ENCODE assay signal across 8 cellular contexts in the genomic region with DNA sequence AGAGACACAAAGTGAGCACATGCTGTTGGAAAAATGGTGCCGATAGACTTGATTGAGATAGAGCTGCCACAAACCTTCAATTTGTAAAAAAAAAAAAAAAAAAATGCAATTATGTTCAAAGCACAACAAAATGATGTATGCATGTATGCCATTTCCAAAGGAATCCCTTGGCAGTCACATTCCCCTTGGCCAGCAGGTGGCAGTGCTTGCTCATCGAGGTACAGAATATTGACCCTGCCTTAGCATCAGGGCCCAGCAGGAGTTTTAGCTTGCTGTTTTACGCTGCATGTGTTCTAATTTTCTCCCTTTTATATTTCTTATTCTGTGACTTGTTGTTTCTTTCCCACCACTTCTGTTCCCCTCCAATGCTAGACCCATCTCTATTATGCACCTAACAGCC. TPM values are rescaled to one million over a fixed set of nuclear protein-coding genes. Genes with fewer than 3 reads are reported as not detected.
DNase-seq lines count a peak whose midpoint lies in the region; ATAC-seq, FAIRE-seq and TF ChIP-seq lines count a peak whose summit lies in the region.

No MANE protein-coding gene starts in this region.

- H3K4me3 ChIP-seq in body of pancreas (no peak overlapping the region), iPS DF 6.9 (ENCODE audit: low read length) (no peak overlapping the region)

- peak; percentile 47 to 85 (median 70) for TF ChIP-seq CTCF in body of pancreas (IDR thresholded peaks at IDR 0.05)

- WGBS in body of pancreas, 2 donors, result 23 to 26% methylated on average over 3 of the region's 3 CpGs
- WGBS in iPS DF 6.9 (ENCODE audit: insufficient coverage, insufficient read length), result no CpG with 5 or more reads among the region's 3 CpGs

- no peak for TF ChIP-seq POLR2A in GM12891 (IDR thresholded peaks at IDR 0.05; ENCODE audit: low read depth, low read length)
- TF ChIP-seq POLR2A in body of pancreas (IDR thresholded peaks at IDR 0.05), result no peak

- no peak for DNase-seq in GM12891 (ENCODE audit: insufficient read length, low spot score)
- DNase-seq in NCI-H1694 treated with DMSO at 0.1 percent for 48 hours (lab: John Stamatoyannopoulos, UW), result peak; percentile 55
- DNase-seq in body of pancreas, result peak; percentile 65 to 82 (median 70)
- peak; percentile 2 for DNase-seq in iPS DF 6.9 (ENCODE audit: low read depth, low spot score)
- DNase-seq in stimulated activated CD4-positive, alpha-beta T cell treated with anti-CD3 and anti-CD28 coated beads, Interleukin-12 subunit alpha, Interleukin-12 subunit beta, amount 100 ng/mL, for 48 hours (ENCODE audit: low read depth in 2 of 3, low spot score in 1 of 3), result peak; percentile 51 to 74 (median 55)
- no peak for DNase-seq in DMS79 treated with DMSO at 0.1 percent for 48 hours (lab: John Stamatoyannopoulos, UW)

- H3K4me1 ChIP-seq in body of pancreas (no peaks in the 10 kb centered on the region), iPS DF 6.9 (ENCODE audit: control insufficient read depth, insufficient read depth, low read length) (no peaks in the 10 kb centered on the region)

- ATAC-seq in HG02798 (IDR thresholded peaks at IDR 0.05; ENCODE audit: poor library complexity, unreplicated experiment) (peak; percentile 56), body of pancreas (peak; percentile 52)

- intact Hi-C loops in body of pancreas (cut with DNase I), result loop anchor here (5.0 kb wide), 1 partner anchor 427 kb away; no protein-coding TSS in a partner anchor

- FAIRE-seq in GM12891 (lab: Jason Lieb, UNC), result peak; percentile 100
- peak; percentile 13 for FAIRE-seq in TTC549 (lab: Jason Lieb, UNC)

- H3K36me3 ChIP-seq in body of pancreas (replicated peaks in 1 of 2; ENCODE audit: insufficient read depth in 1 of 2, low read depth in 2 of 2) (no peaks in the 10 kb centered on the region), iPS DF 6.9 (ENCODE audit: control insufficient read depth, insufficient read depth, low read length) (no peaks in the 10 kb centered on the region)

- H3K27me3 ChIP-seq in body of pancreas, result no peaks in the 10 kb centered on the region
- H3K27me3 ChIP-seq in iPS DF 6.9 (ENCODE audit: control insufficient read depth, insufficient read depth, low read length), result no peaks in the 10 kb centered on the region

- no peak overlapping the region for H3K27ac ChIP-seq in body of pancreas
- H3K27ac ChIP-seq in iPS DF 6.9 (ENCODE audit: low read length), result no peak overlapping the region

- H3K9me3 ChIP-seq in body of pancreas, result no peaks in the 10 kb centered on the region
- H3K9me3 ChIP-seq in iPS DF 6.9 (ENCODE audit: control insufficient read depth, insufficient read depth, low read length), result no peaks in the 10 kb centered on the region

TF ChIP-seq in GM12891, 5 proteins besides CTCF, POLR2A, EP300 and RAD21:
- TF ChIP-seq TAF1 (IDR thresholded peaks at IDR 0.05; ENCODE audit: low read depth, low read length), result no peak
- peak; percentile 41; the same call in 1 of the 2 replicates for TF ChIP-seq POU2F2 (IDR thresholded peaks at IDR 0.05; ENCODE audit: low read depth, low read length)

RNA-seq across cellular contexts. Expression of gene CYBB, which starts 34.5 kb away (rescaled TPM):
- polyA plus RNA-seq in GM12891 (2012; ENCODE audit: low read depth, missing spikeins), result 24.7 TPM
- total RNA-seq in body of pancreas, result 10 to 100 TPM in 1 of 2 donors, 1 to 10 TPM in 1; 3.6 to 11.2 TPM

RNA-seq across cellular contexts. Expression of gene XK, which starts 59.8 kb away (rescaled TPM):
- polyA plus RNA-seq in GM12891 (2012; ENCODE audit: low read depth, missing spikeins), result 0.12 TPM
- 1 to 10 TPM; 9.3 to 9.6 TPM for total RNA-seq in body of pancreas

Comparison
In these comparisons a context has a peak if more than half of its experiments do, and no peak if none do; other contexts are left out.
1. DNase-seq: peak in NCI-H1694 treated with DMSO at 0.1 percent for 48 hours (single experiment), body of pancreas (4 of 4), iPS DF 6.9 (single experiment) and stimulated activated CD4-positive, alpha-beta T cell treated with anti-CD3 and anti-CD28 coated beads, Interleukin-12 subunit alpha, Interleukin-12 subunit beta, amount 100 ng/mL, for 48 hours (3 of 3); none in GM12891 (single experiment) and DMS79 treated with DMSO at 0.1 percent for 48 hours (single experiment).